In genomic region chr19:43858174-43858573, GRCh38 we compare ENCODE assay signal across 22 cellular contexts. TPM values are rescaled to one million over a fixed set of nuclear protein-coding genes. Genes with fewer than 3 reads are reported as not detected.
"Had no signal": no experiment of that assay in that cellular context is flagged by ENCODE, and none has a peak within 500 bp of the region (broad histone marks: within the 10 kb centered on the region; RNA-seq: fewer than 3 reads in every experiment).

No MANE protein-coding gene starts in this region.

- FAIRE-seq: RCC 7860 had no signal

- H3K27ac ChIP-seq: SJSA1, SK-N-MC had no signal

- H3K4me1 Mint-ChIP-seq: IgD-negative memory B cell had no signal

- H3K4me3 ChIP-seq: SJSA1, SK-N-MC had no signal

- DNase-seq: KBM-7, NCI-H1092, NCI-H1105 treated with DMSO at 0.1 percent for 48 hours, NCI-H1417 treated with DMSO at 0.1 percent for 48 hours, NCI-H187, NCI-H2029, NCI-H2081 treated with DMSO at 0.1 percent for 48 hours, NCI-H2171, NCI-H226, NCI-H446, NCI-H510A, NCI-H524 treated with DMSO at 0.1 percent for 48 hours, NCI-H69, NCI-H774, Right ventricle myocardium superior, RPMI8226, SIG-M5 had no signal

- H3K4me1 ChIP-seq: SJSA1 had no signal

- H3K27me3 Mint-ChIP-seq: IgD-negative memory B cell had no signal

- H3K27me3 ChIP-seq: SJSA1 had no signal

- H3K36me3 ChIP-seq: SJSA1 had no signal

RNA-seq across cellular contexts. Expression of gene LYPD5, which starts 55.9 kb away (rescaled TPM):
- total RNA-seq: LHCN-M2 had no signal
